1 cellular context compared by ENCODE assay signal in the genomic region with DNA sequence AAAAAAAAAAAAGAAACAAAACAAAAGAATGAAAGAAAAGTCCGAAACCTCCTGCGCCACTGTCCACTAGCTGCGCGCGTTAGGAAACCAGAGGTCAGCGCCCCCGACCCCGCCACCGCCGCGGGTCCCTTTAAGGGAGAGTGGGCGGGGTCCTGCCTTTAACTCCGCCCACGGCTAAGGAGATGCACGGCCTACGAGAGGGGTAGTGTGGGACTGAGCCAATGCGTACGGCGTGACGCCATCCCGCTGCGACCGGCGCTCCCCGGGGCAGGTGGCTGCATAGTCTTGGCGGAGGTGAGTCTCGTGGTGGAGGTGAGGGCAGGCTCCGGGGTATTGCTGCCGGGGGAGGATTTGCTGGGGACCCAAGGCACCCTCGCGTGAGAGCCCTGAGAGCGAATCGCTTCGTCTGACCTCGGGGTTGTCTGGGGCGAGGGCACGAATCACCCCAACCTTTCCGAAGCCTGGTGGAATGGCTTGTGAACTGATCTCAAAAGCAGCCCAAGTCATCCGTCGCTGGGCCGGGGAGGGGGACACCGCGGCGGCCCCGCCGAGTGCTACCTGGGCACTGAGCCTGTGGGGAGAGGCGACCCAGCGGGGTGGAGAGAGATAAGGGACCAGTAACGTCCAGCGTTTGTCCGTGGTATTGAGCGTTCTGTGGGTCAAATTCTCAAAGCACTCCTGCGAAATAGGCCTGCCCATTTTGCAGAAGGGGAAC.
TF ChIP-seq lines count a peak whose summit lies in the region.

A gene (plus strand): TSS at position 241 of the 715 bp plus-strand sequence. CDS start 1,319 bp downstream, outside the sequence.

TF ChIP-seq in A549, 52 proteins besides CTCF, POLR2A, EP300 and RAD21 (continued from another document):
- TF ChIP-seq, protein P1, sequence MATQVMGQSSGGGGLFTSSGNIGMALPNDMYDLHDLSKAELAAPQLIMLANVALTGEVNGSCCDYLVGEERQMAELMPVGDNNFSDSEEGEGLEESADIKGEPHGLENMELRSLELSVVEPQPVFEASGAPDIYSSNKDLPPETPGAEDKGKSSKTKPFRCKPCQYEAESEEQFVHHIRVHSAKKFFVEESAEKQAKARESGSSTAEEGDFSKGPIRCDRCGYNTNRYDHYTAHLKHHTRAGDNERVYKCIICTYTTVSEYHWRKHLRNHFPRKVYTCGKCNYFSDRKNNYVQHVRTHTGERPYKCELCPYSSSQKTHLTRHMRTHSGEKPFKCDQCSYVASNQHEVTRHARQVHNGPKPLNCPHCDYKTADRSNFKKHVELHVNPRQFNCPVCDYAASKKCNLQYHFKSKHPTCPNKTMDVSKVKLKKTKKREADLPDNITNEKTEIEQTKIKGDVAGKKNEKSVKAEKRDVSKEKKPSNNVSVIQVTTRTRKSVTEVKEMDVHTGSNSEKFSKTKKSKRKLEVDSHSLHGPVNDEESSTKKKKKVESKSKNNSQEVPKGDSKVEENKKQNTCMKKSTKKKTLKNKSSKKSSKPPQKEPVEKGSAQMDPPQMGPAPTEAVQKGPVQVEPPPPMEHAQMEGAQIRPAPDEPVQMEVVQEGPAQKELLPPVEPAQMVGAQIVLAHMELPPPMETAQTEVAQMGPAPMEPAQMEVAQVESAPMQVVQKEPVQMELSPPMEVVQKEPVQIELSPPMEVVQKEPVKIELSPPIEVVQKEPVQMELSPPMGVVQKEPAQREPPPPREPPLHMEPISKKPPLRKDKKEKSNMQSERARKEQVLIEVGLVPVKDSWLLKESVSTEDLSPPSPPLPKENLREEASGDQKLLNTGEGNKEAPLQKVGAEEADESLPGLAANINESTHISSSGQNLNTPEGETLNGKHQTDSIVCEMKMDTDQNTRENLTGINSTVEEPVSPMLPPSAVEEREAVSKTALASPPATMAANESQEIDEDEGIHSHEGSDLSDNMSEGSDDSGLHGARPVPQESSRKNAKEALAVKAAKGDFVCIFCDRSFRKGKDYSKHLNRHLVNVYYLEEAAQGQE (IDR thresholded peaks at IDR 0.05), result no peak
- TF ChIP-seq MAFK (IDR thresholded peaks at IDR 0.05; ENCODE audit: partially characterized antibody) (no peak), FOSL2 (IDR thresholded peaks at IDR 0.05) (no peak), FOSL2 (CRISPR knock-in tag; IDR thresholded peaks at IDR 0.05) (no peak), ESRRA (IDR thresholded peaks at IDR 0.05; ENCODE audit: borderline replicate concordance, low read length) (no peak), SMC3 (IDR thresholded peaks at IDR 0.05) (no peak), EHMT2 (IDR thresholded peaks at IDR 0.05; ENCODE audit: low read depth) (no peak), POLR2AphosphoS2 (conservative IDR thresholded peaks at IDR 0.05; ENCODE audit: low read length) (no peak), ZNF302 (CRISPR knock-in tag; IDR thresholded peaks at IDR 0.05) (no peak), HDAC2 (IDR thresholded peaks at IDR 0.05) (no peak), GATA3 (IDR thresholded peaks at IDR 0.05; ENCODE audit: borderline replicate concordance) (no peak), NR3C1 (IDR thresholded peaks at IDR 0.05) (no peak), MAZ (IDR thresholded peaks at IDR 0.05; ENCODE audit: borderline replicate concordance, low read depth, low read length) (no peak), FOXS1 (CRISPR knock-in tag; IDR thresholded peaks at IDR 0.05) (no peak), CHD4 (IDR thresholded peaks at IDR 0.05; ENCODE audit: borderline replicate concordance) (no peak), TFCP2L1 (CRISPR knock-in tag; IDR thresholded peaks at IDR 0.05) (no peak), PHF8 (IDR thresholded peaks at IDR 0.05; ENCODE audit: borderline replicate concordance, low read depth) (peak; percentile 87; the same call in 1 of the 2 replicates), ZSCAN20 (CRISPR knock-in tag; IDR thresholded peaks at IDR 0.05) (no peak), TP53 (CRISPR knock-in tag; IDR thresholded peaks at IDR 0.05) (no peak), NPAS2 (CRISPR knock-in tag; IDR thresholded peaks at IDR 0.05; ENCODE audit: borderline replicate concordance) (no peak)
- TF ChIP-seq, protein P2, sequence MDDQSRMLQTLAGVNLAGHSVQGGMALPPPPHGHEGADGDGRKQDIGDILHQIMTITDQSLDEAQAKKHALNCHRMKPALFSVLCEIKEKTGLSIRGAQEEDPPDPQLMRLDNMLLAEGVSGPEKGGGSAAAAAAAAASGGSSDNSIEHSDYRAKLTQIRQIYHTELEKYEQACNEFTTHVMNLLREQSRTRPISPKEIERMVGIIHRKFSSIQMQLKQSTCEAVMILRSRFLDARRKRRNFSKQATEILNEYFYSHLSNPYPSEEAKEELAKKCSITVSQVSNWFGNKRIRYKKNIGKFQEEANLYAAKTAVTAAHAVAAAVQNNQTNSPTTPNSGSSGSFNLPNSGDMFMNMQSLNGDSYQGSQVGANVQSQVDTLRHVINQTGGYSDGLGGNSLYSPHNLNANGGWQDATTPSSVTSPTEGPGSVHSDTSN (IDR thresholded peaks at IDR 0.05), result no peak
- TF ChIP-seq, protein P3, sequence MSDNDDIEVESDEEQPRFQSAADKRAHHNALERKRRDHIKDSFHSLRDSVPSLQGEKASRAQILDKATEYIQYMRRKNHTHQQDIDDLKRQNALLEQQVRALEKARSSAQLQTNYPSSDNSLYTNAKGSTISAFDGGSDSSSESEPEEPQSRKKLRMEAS (IDR thresholded peaks at IDR 0.05), result peak; percentile 95
- TF ChIP-seq, protein P4, sequence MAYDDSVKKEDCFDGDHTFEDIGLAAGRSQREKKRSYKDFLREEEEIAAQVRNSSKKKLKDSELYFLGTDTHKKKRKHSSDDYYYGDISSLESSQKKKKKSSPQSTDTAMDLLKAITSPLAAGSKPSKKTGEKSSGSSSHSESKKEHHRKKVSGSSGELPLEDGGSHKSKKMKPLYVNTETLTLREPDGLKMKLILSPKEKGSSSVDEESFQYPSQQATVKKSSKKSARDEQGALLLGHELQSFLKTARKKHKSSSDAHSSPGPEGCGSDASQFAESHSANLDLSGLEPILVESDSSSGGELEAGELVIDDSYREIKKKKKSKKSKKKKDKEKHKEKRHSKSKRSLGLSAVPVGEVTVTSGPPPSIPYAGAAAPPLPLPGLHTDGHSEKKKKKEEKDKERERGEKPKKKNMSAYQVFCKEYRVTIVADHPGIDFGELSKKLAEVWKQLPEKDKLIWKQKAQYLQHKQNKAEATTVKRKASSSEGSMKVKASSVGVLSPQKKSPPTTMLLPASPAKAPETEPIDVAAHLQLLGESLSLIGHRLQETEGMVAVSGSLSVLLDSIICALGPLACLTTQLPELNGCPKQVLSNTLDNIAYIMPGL (CRISPR knock-in tag; IDR thresholded peaks at IDR 0.05; ENCODE audit: borderline replicate concordance), result no peak
- TF ChIP-seq, protein P5, sequence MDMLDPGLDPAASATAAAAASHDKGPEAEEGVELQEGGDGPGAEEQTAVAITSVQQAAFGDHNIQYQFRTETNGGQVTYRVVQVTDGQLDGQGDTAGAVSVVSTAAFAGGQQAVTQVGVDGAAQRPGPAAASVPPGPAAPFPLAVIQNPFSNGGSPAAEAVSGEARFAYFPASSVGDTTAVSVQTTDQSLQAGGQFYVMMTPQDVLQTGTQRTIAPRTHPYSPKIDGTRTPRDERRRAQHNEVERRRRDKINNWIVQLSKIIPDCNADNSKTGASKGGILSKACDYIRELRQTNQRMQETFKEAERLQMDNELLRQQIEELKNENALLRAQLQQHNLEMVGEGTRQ (IDR thresholded peaks at IDR 0.05), result peak; percentile 28; the same call in 1 of the 2 replicates
